8 cellular contexts compared by ENCODE assay signal in the genomic region with DNA sequence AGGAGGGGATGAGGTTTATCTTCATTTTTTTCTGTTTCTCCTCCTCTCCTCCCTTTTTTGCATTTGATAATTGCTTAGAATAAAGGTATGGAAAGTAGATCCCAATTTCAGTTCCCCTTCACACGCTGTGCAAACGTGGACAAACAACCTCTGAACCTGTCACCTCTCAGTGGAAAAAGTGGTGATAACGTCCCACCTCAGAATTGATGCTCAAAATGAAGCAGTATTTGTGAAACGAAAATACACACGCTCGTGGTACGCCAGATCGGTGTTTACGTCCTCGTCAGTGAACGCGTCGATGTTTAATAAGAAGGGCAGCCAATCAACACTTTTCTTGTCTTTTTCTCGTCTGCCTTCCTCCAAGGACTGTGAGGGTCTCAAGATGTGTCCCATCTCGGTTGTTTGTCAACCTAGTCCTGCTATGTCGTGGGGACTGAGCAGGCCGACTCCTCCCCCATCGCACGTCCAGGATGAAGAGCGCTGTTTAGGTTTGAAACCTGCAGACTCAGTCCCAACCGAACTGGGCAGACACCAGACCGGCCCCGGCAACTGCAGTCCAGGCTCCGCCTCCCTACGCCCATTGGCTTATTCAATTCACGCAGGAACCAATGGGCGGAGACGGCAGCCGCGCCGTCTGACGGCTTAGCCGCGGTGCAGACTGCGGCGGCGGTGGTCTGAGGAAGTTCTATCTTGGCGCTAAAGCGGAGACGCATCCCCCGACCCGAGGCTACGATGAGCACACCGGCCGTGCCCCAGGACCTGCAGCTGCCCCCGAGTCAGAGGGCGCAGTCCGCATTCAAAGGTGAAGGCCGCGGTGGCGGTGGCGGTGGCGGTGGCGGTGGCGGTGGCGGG. TPM values are rescaled to one million over a fixed set of nuclear protein-coding genes. Genes with fewer than 3 reads are reported as not detected.
A peak's percentile ranks its signal among the peaks of the same experiment; 100 is the strongest.
DNase-seq lines count a peak whose midpoint lies in the region; ATAC-seq and TF ChIP-seq lines count a peak whose summit lies in the region.

A gene with protein sequence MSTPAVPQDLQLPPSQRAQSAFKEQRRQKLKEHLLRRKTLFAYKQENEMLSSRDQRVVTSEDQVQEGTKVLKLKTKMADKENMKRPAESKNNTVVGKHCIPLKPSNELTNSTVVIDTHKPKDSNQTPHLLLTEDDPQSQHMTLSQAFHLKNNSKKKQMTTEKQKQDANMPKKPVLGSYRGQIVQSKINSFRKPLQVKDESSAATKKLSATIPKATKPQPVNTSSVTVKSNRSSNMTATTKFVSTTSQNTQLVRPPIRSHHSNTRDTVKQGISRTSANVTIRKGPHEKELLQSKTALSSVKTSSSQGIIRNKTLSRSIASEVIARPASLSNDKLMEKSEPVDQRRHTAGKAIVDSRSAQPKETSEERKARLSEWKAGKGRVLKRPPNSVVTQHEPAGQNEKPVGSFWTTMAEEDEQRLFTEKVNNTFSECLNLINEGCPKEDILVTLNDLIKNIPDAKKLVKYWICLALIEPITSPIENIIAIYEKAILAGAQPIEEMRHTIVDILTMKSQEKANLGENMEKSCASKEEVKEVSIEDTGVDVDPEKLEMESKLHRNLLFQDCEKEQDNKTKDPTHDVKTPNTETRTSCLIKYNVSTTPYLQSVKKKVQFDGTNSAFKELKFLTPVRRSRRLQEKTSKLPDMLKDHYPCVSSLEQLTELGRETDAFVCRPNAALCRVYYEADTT (plus strand): TSS at position 654 of the 852 bp plus-strand sequence. CDS start 79 bp downstream, at position 733.

- peak; percentile 73 for ATAC-seq in GM21447 (IDR thresholded peaks at IDR 0.05; ENCODE audit: unreplicated experiment)

- intact Hi-C loops in Calu3 (cut with micrococcal nuclease; ENCODE audit: unreplicated experiment): no loop called here

- H3K4me1 ChIP-seq in HUES64 (ENCODE audit: insufficient read depth, low read length): peaks cover 7% of the 10 kb centered on the region
- peaks cover 53% of the 10 kb centered on the region for H3K4me1 ChIP-seq in OCI-LY1 (ENCODE audit: insufficient read depth, low read length, severe bottlenecking)

- H3K4me3 ChIP-seq in HUES64 (ENCODE audit: low read length) (peak within 1 kb of the TSS; percentile 76), OCI-LY1 (ENCODE audit: low read depth, low read length, poor library complexity, severe bottlenecking) (peak within 1 kb of the TSS; percentile 79)

- H3K27ac ChIP-seq in HUES64 (ENCODE audit: low read depth, low read length) (peak within 1 kb of the TSS; percentile 81), OCI-LY1 (ENCODE audit: low read depth, low read length, poor library complexity, severe bottlenecking) (peak within 1 kb of the TSS; percentile 94)

- H3F3A ChIP-seq in OCI-LY1 (ENCODE audit: insufficient read depth, low read length): no peaks in the 10 kb centered on the region; the same call in 1 of the 2 replicates

- H2AFZ ChIP-seq in OCI-LY1 (ENCODE audit: low read length): no peak within 1 kb of the TSS; the same call in 1 of the 2 replicates

- DNase-seq in Calu3 (peak; percentile 94), endothelial cell (ENCODE audit: low spot score) (peak; percentile 91), midbrain (lab: John Stamatoyannopoulos, UW) (peak; percentile 91)
- DNase-seq in activated CD8-positive, alpha-beta memory T cell treated with anti-CD3 and anti-CD28 coated beads, Interleukin-2, amount 50 U/mL, for 4 hours: peak; percentile 91
- DNase-seq in stimulated activated CD8-positive, alpha-beta memory T cell treated with anti-CD3 and anti-CD28 coated beads, Interleukin-2, amount 100 ng/mL, for 1 hour (ENCODE audit: low read depth in 2 of 2): peak; percentile 82 to 87

- TF ChIP-seq CTCF in Calu3 (IDR thresholded peaks at IDR 0.05; ENCODE audit: unreplicated experiment) (no peak), OCI-LY1 (IDR thresholded peaks at IDR 0.05; ENCODE audit: low read length) (no peak), endothelial cell (IDR thresholded peaks at IDR 0.05; ENCODE audit: unreplicated experiment) (no peak)

- H3K27ac Mint-ChIP-seq in Calu3 (ENCODE audit: unreplicated experiment): peak within 1 kb of the TSS; percentile 73
- H3K27ac Mint-ChIP-seq in endothelial cell (ENCODE audit: unreplicated experiment): peak within 1 kb of the TSS; percentile 75

- no peaks in the 10 kb centered on the region for H4K20me1 ChIP-seq in OCI-LY1 (ENCODE audit: insufficient read depth, low read length)

- H3K4me3 Mint-ChIP-seq in Calu3 (ENCODE audit: low read depth, unreplicated experiment) (peak within 1 kb of the TSS; percentile 95), endothelial cell (ENCODE audit: unreplicated experiment) (peak within 1 kb of the TSS; percentile 96)

- peak within 1 kb of the TSS; percentile 82 for H3K4me2 ChIP-seq in OCI-LY1 (ENCODE audit: low read length)

- H3K79me2 ChIP-seq in OCI-LY1 (ENCODE audit: insufficient read depth, low read length): peaks cover 25% of the 10 kb centered on the region

- H3K9me3 ChIP-seq in HUES64 (ENCODE audit: insufficient read depth, low read depth, low read length) (no peaks in the 10 kb centered on the region), OCI-LY1 (ENCODE audit: low read length) (no peaks in the 10 kb centered on the region)

- H3K9me3 Mint-ChIP-seq in Calu3 (ENCODE audit: low read depth, unreplicated experiment): no peaks in the 10 kb centered on the region
- H3K9me3 Mint-ChIP-seq in endothelial cell (ENCODE audit: unreplicated experiment): no peaks in the 10 kb centered on the region

- H3K27me3 Mint-ChIP-seq in Calu3 (ENCODE audit: unreplicated experiment) (no peaks in the 10 kb centered on the region), endothelial cell (ENCODE audit: unreplicated experiment) (peaks cover 6% of the 10 kb centered on the region)

- BruUV-seq in Calu3 (replicated peaks; lab: Mats Ljungman, UMichigan): TSS peak; percentile 91

- H3K9me2 ChIP-seq in OCI-LY1 (ENCODE audit: low read depth, low read length): no peaks in the 10 kb centered on the region

- CTCF ChIA-PET in Calu3 (lab: Charles Lee): no interaction called here

- H3K4me1 Mint-ChIP-seq in Calu3 (ENCODE audit: low read depth, unreplicated experiment) (peaks cover 17% of the 10 kb centered on the region), endothelial cell (ENCODE audit: unreplicated experiment) (peaks cover 27% of the 10 kb centered on the region)

- no peaks in the 10 kb centered on the region for H3K27me3 ChIP-seq in HUES64 (ENCODE audit: insufficient read depth, low read length)
- H3K27me3 ChIP-seq in OCI-LY1 (ENCODE audit: insufficient read depth, low read length): no peaks in the 10 kb centered on the region

- under 1% methylated on average over 56 of the region's 56 CpGs for WGBS in HUES64

- H3K9ac ChIP-seq in HUES64 (ENCODE audit: low read depth, low read length) (peak within 1 kb of the TSS; percentile 92), OCI-LY1 (ENCODE audit: low read length) (peak within 1 kb of the TSS; percentile 86)

- H3K36me3 Mint-ChIP-seq in Calu3 (ENCODE audit: insufficient read depth, unreplicated experiment) (peaks cover 49% of the 10 kb centered on the region), endothelial cell (ENCODE audit: low read depth, unreplicated experiment) (peaks cover 6% of the 10 kb centered on the region)

- H3K36me3 ChIP-seq in HUES64 (ENCODE audit: insufficient read depth, low read length) (peaks cover 34% of the 10 kb centered on the region), OCI-LY1 (ENCODE audit: insufficient read depth, low read length) (peaks cover 35% of the 10 kb centered on the region)

RNA-seq across cellular contexts. Expression of the gene that starts here (rescaled TPM):
- total RNA-seq in Calu3 (2022) (55.8 and 57.7 TPM in 2 replicates), endothelial cell (ENCODE audit: unreplicated experiment) (58.1 TPM)
- polyA plus RNA-seq in HUES64 (2013, experiment 1 of 2): 66.5 TPM
- polyA plus RNA-seq in HUES64 (2013, experiment 2 of 2): 85.7 TPM

Comparison
In these comparisons a context has a peak if more than half of its experiments do, and no peak if none do; other contexts are left out.
1. Peak in every context shown above with its lines: DNase-seq, ATAC-seq, H3K4me3 ChIP-seq and H3K27ac ChIP-seq.